ENCODE assay signal across 24 cellular contexts in genomic region chr12:109535231-109535862, GRCh38.
"Had no signal": no experiment of that assay in that cellular context is flagged by ENCODE, and none has a peak within 500 bp of the region (broad histone marks: within the 10 kb centered on the region; RNA-seq: fewer than 3 reads in every experiment).

No MANE protein-coding gene starts in this region.

- H3K36me3 ChIP-seq: WERI-Rb-1 had no signal

- H3K9me3 ChIP-seq: MG63 had no signal

- H3K4me3 ChIP-seq: MG63, SK-N-MC had no signal

- H3K27ac ChIP-seq: SK-N-MC, WERI-Rb-1 had no signal

- DNase-seq: activated CD4-positive, alpha-beta memory T cell treated with anti-CD3 and anti-CD28 coated beads, Interleukin-2, amount 10 ng/mL, durations not matched to agents 7 days and 5 days; activated CD4-positive, alpha-beta T cell treated with anti-CD3 and anti-CD28 coated beads for 36 hours; activated CD4-positive, alpha-beta T cell treated with anti-CD3 and anti-CD28 coated beads, Interleukin-2, amount 50 U/mL, for 1 hour; activated CD8-positive, alpha-beta memory T cell treated with anti-CD3 and anti-CD28 coated beads, Interleukin-2, amount 50 U/mL, for 4 hours; activated gamma-delta T cell treated with Interleukin-2 at 50 U/mL for 16 hours; activated naive CD4-positive, alpha-beta T cell treated with anti-CD3 and anti-CD28 coated beads, Interleukin-2, amount 10 ng/mL, durations not matched to agents 7 days and 5 days; activated naive CD8-positive, alpha-beta T cell treated with anti-CD3 and anti-CD28 coated beads for 36 hours; activated T-cell treated with anti-CD3 and anti-CD28 coated beads, Interleukin-2, amount 50 U/mL, for 72 hours; MG63; MV-4-11; NCI-H1092 treated with DMSO at 0.1 percent for 48 hours; NCI-H1417 treated with DMSO at 0.1 percent for 48 hours; NCI-H1694; NCI-H2029; NCI-H2107; NCI-H2171 treated with DMSO at 0.1 percent for 48 hours; NCI-H226; NCI-H526 treated with DMSO at 0.1 percent for 48 hours; NCI-H82; NK-92 treated with Interleukin-12 subunit alpha and Interleukin-12 subunit beta, amount 100 ng/mL, for 24 hours; OCI-M1; T-cell; WERI-Rb-1 had no signal

- ATAC-seq: activated CD4-positive, alpha-beta T cell treated with anti-CD3 and anti-CD28 coated beads for 36 hours; activated T-cell treated with anti-CD3 and anti-CD28 coated beads, Interleukin-2, amount 50 U/mL, for 72 hours; T-cell had no signal

- H3K27me3 ChIP-seq: MG63 had no signal
